In genomic region chr20:62181808-62182207, GRCh38 we compare ENCODE assay signal across 8 cellular contexts. TPM values are rescaled to one million over a fixed set of nuclear protein-coding genes. Genes with fewer than 3 reads are reported as not detected.
DNase-seq lines count a peak whose midpoint lies in the region; ATAC-seq and TF ChIP-seq lines count a peak whose summit lies in the region.

No MANE protein-coding gene starts in this region.

- TF ChIP-seq POLR2A in NB4 (IDR thresholded peaks at IDR 0.05; ENCODE audit: extremely low read depth, insufficient read length): no peak

- peak overlapping the region; percentile 88 for H3K9ac ChIP-seq in DND-41 (ENCODE audit: low read depth, low read length)

- TF ChIP-seq CTCF in DND-41 (IDR thresholded peaks at IDR 0.05; ENCODE audit: borderline replicate concordance, extremely low read depth, low read length, poor library complexity, severe bottlenecking) (no peak), NB4 (IDR thresholded peaks at IDR 0.05; ENCODE audit: low read depth, low read length) (no peak)

- no peaks in the 10 kb centered on the region for H3K9me3 ChIP-seq in DND-41 (ENCODE audit: insufficient read depth, low read length, severe bottlenecking)
- H3K9me3 ChIP-seq in ectodermal cell (ENCODE audit: control insufficient read depth, low read length): no peaks in the 10 kb centered on the region
- H3K9me3 ChIP-seq in neuron (ENCODE audit: low read length): no peaks in the 10 kb centered on the region

- H3K4me3 ChIP-seq in DND-41 (ENCODE audit: low read depth in 1 of 2, low read length in 2 of 2) (peak overlapping the region; percentile 85 to 89), NB4 (ENCODE audit: low read depth, low read length) (peak overlapping the region; percentile 92), ectodermal cell (ENCODE audit: insufficient read depth, low read depth, low read length) (peak overlapping the region; percentile 99), neuron (ENCODE audit: low read length) (peak overlapping the region; percentile 92)

- peak overlapping the region; percentile 91 for H3K27ac ChIP-seq in DND-41 (ENCODE audit: low read length)
- H3K27ac ChIP-seq in ectodermal cell (ENCODE audit: insufficient read depth, low read depth, low read length, poor library complexity, severe bottlenecking): no peak overlapping the region

- no peak for ATAC-seq in DND-41 (ENCODE audit: insufficient read depth, low read depth)
- no peak for ATAC-seq in GM18511 (IDR thresholded peaks at IDR 0.05; ENCODE audit: unreplicated experiment)
- ATAC-seq in HG03045 (IDR thresholded peaks at IDR 0.05; ENCODE audit: unreplicated experiment): no peak

- H3K27me3 ChIP-seq in DND-41 (ENCODE audit: insufficient read depth, low read length, poor library complexity): no peaks in the 10 kb centered on the region
- H3K27me3 ChIP-seq in ectodermal cell (ENCODE audit: control insufficient read depth, insufficient read depth, low read length, poor library complexity, severe bottlenecking): no peaks in the 10 kb centered on the region
- H3K27me3 ChIP-seq in neuron (ENCODE audit: insufficient read depth, low read length): no peaks in the 10 kb centered on the region

- H2AFZ ChIP-seq in DND-41 (ENCODE audit: low read depth, low read length) (0 out of 2 replicates have a peak overlapping the region, but pooled peaks have one; percentile 95), neuron (ENCODE audit: low read depth, low read length) (no peak overlapping the region)

- H3K4me2 ChIP-seq in DND-41 (ENCODE audit: insufficient read depth, low read length): peak overlapping the region; percentile 93

- DNase-seq in DND-41 (no peak), NB4 (ENCODE audit: low read depth) (no peak), NCI-H1048 (lab: John Stamatoyannopoulos, UW) (no peak), NOMO-1 treated with dmso at 0.1 percent for 144 hours (lab: John Stamatoyannopoulos, UW; ENCODE audit: unreplicated experiment) (no peak)

- H3K4me1 ChIP-seq in DND-41 (ENCODE audit: insufficient read depth, low read length) (peaks cover 30% of the 10 kb centered on the region), ectodermal cell (ENCODE audit: control insufficient read depth, insufficient read depth, low read length) (no peaks in the 10 kb centered on the region), neuron (ENCODE audit: insufficient read depth, low read length) (peaks cover 15% of the 10 kb centered on the region)

- WGBS in ectodermal cell, 2 experiments: 91 to 92% methylated on average over 2 of the region's 2 CpGs

- H3K36me3 ChIP-seq in DND-41 (ENCODE audit: insufficient read depth, low read length) (peaks cover 17% of the 10 kb centered on the region), ectodermal cell (ENCODE audit: control insufficient read depth, insufficient read depth, low read length) (no peaks in the 10 kb centered on the region), neuron (ENCODE audit: insufficient read depth, low read length) (peaks cover 19% of the 10 kb centered on the region)

- H3K79me2 ChIP-seq in DND-41 (ENCODE audit: insufficient read depth, low read length): peaks cover 41% of the 10 kb centered on the region

- H4K20me1 ChIP-seq in DND-41 (ENCODE audit: insufficient read depth, low read length): peaks cover 13% of the 10 kb centered on the region; the same call in 1 of the 2 replicates

RNA-seq across cellular contexts. Expression of gene MTG2, which starts 1.0 kb away (rescaled TPM):
- 27.0 TPM for polyA plus RNA-seq in ectodermal cell (2013, experiment 1 of 4)
- 33.0 TPM for polyA plus RNA-seq in ectodermal cell (2013, experiment 2 of 4)
- 29.8 TPM for polyA plus RNA-seq in ectodermal cell (2013, experiment 3 of 4)
- 28.0 TPM for polyA plus RNA-seq in ectodermal cell (2013, experiment 4 of 4)

RNA-seq across cellular contexts. Expression of gene SS18L1, which starts 38.2 kb away (rescaled TPM):
- 27.4 TPM for polyA plus RNA-seq in ectodermal cell (2013, experiment 1 of 4)
- polyA plus RNA-seq in ectodermal cell (2013, experiment 2 of 4): 22.5 TPM
- 22.4 TPM for polyA plus RNA-seq in ectodermal cell (2013, experiment 3 of 4)
- polyA plus RNA-seq in ectodermal cell (2013, experiment 4 of 4): 25.3 TPM

RNA-seq across cellular contexts. Expression of gene HRH3, which starts 38.3 kb away (rescaled TPM):
- polyA plus RNA-seq in ectodermal cell (2013, experiment 1 of 4): 3.1 TPM
- polyA plus RNA-seq in ectodermal cell (2013, experiment 2 of 4): 3.9 TPM
- 2.7 TPM for polyA plus RNA-seq in ectodermal cell (2013, experiment 3 of 4)
- polyA plus RNA-seq in ectodermal cell (2013, experiment 4 of 4): 2.6 TPM

RNA-seq across cellular contexts. Expression of gene PSMA7, which starts 38.6 kb away (rescaled TPM):
- 254 TPM for polyA plus RNA-seq in ectodermal cell (2013, experiment 1 of 4)
- 238 TPM for polyA plus RNA-seq in ectodermal cell (2013, experiment 2 of 4)
- polyA plus RNA-seq in ectodermal cell (2013, experiment 3 of 4): 230 TPM
- polyA plus RNA-seq in ectodermal cell (2013, experiment 4 of 4): 251 TPM

RNA-seq across cellular contexts. Expression of gene OSBPL2, which starts 56.5 kb away (rescaled TPM):
- 35.5 TPM for polyA plus RNA-seq in ectodermal cell (2013, experiment 1 of 4)
- 35.5 TPM for polyA plus RNA-seq in ectodermal cell (2013, experiment 2 of 4)
- polyA plus RNA-seq in ectodermal cell (2013, experiment 3 of 4): 24.2 TPM
- 26.1 TPM for polyA plus RNA-seq in ectodermal cell (2013, experiment 4 of 4)
